ENCODE assay signal across 10 cellular contexts in genomic region chr9:107712390-107712789, GRCh38.
DNase-seq lines count a peak whose midpoint lies in the region; ATAC-seq and TF ChIP-seq lines count a peak whose summit lies in the region.
"Had no signal": no experiment of that assay in that cellular context is flagged by ENCODE, and none has a peak within 500 bp of the region (broad histone marks: within the 10 kb centered on the region; RNA-seq: fewer than 3 reads in every experiment).

No MANE protein-coding gene starts in this region.

- H3K27me3 ChIP-seq in neutrophil: no peaks in the 10 kb centered on the region

- no peaks in the 10 kb centered on the region for H3K9me3 ChIP-seq in neutrophil

- TF ChIP-seq CTCF in cardiac fibroblast (IDR thresholded peaks at IDR 0.05; ENCODE audit: low read depth, low read length) (peak; percentile 32), neutrophil (IDR thresholded peaks at IDR 0.05) (peak; percentile 16)

- H3K36me3 ChIP-seq in neutrophil: no peaks in the 10 kb centered on the region

- ATAC-seq in GM21723 (IDR thresholded peaks at IDR 0.05; ENCODE audit: unreplicated experiment): no peak
- no peak for ATAC-seq in GM18511 (IDR thresholded peaks at IDR 0.05; ENCODE audit: unreplicated experiment)

- peaks cover 25 to 26% of the 10 kb centered on the region in 2 experiments for H3K4me1 ChIP-seq in neutrophil (ENCODE audit: control insufficient read depth in 1 of 2, insufficient read depth in 1 of 2, low read depth in 1 of 2, low read length in 1 of 2)

- peak overlapping the region; percentile 51 for H3K27ac ChIP-seq in neutrophil

- H3K4me3 ChIP-seq in cardiac fibroblast (replicated peaks in 1 of 2; ENCODE audit: low read depth in 2 of 2, low read length in 2 of 2) (no peak overlapping the region), neutrophil (ENCODE audit: low read depth in 1 of 2, low read length in 1 of 2) (no peak overlapping the region)

- DNase-seq in H4 (ENCODE audit: low spot score) (peak; percentile 72), NOMO-1 treated with DMSO at 0.1 percent for 48 hours (lab: John Stamatoyannopoulos, UW; ENCODE audit: unreplicated experiment) (peak; percentile 83), cardiac fibroblast (ENCODE audit: low read depth in 2 of 2) (peak; percentile 45 to 78), NCI-H2029 (lab: John Stamatoyannopoulos, UW) (no peak), NCI-H748 treated with DMSO at 0.1 percent for 48 hours (lab: John Stamatoyannopoulos, UW) (no peak)
- DNase-seq: activated naive CD8-positive, alpha-beta T cell treated with anti-CD3 and anti-CD28 coated beads, Interleukin-2, amount 10 ng/mL, durations not matched to agents 7 days and 5 days; MM.1S had no signal

Comparison
In these comparisons a context has a peak if more than half of its experiments do, and no peak if none do; other contexts are left out.
1. DNase-seq: peak in H4 (single experiment), NOMO-1 treated with DMSO at 0.1 percent for 48 hours (single experiment) and cardiac fibroblast (2 of 2); none in NCI-H2029 (single experiment) and NCI-H748 treated with DMSO at 0.1 percent for 48 hours (single experiment).